8 cellular contexts compared by ENCODE assay signal in genomic region chr12:52202361-52203078, GRCh38. TPM values are rescaled to one million over a fixed set of nuclear protein-coding genes. Genes with fewer than 3 reads are reported as not detected.
A peak's percentile ranks its signal among the peaks of the same experiment; 100 is the strongest.
DNase-seq lines count a peak whose midpoint lies in the region; ATAC-seq and TF ChIP-seq lines count a peak whose summit lies in the region.

No MANE protein-coding gene starts in this region.

- H3K27me3 ChIP-seq in uterus = no peaks in the 10 kb centered on the region

- DNase-seq in stimulated activated CD4-positive, alpha-beta T cell treated with anti-CD3 and anti-CD28 coated beads, Interleukin-15, amount 100 ng/mL, for 24 hours = peak; percentile 14
- no peak for DNase-seq in stimulated activated CD4-positive, alpha-beta T cell treated with anti-CD3 and anti-CD28 coated beads, Interleukin-4, amount 100 ng/mL, for 4 hours
- DNase-seq in SW480 (ENCODE audit: low spot score) = peak; percentile 58
- DNase-seq in kidney tubule cell (ENCODE audit: low spot score) = peak; percentile 77
- no peak for DNase-seq in uterus
- no peak for DNase-seq in superior temporal gyrus (ENCODE audit: extremely low spot score)
- no peak for DNase-seq in stimulated activated CD4-positive, alpha-beta T cell treated with anti-CD3 and anti-CD28 coated beads, Interleukin-2, amount 100 ng/mL, for 48 hours

- no peak for TF ChIP-seq POLR2A in uterus (IDR thresholded peaks at IDR 0.05)

- ATAC-seq in HG02759 (IDR thresholded peaks at IDR 0.05; ENCODE audit: unreplicated experiment) = no peak

- no peak for TF ChIP-seq CTCF in uterus (IDR thresholded peaks at IDR 0.05)

- peaks cover 0 to 15% of the 10 kb centered on the region in 2 donors for H3K4me1 ChIP-seq in uterus

- no peak overlapping the region for H3K4me3 ChIP-seq in uterus

- no peaks in the 10 kb centered on the region for H3K36me3 ChIP-seq in uterus

- peak overlapping the region; percentile 15 to 35 for H3K27ac ChIP-seq in uterus

- intact Hi-C loops in uterus (cut with DNase I; ENCODE audit: low total_unique reads) = no loop called here

- no peaks in the 10 kb centered on the region for H3K9me3 ChIP-seq in uterus

RNA-seq across cellular contexts. Expression of gene KRT80, which starts 10.7 kb away (rescaled TPM):
- 1 to 10 TPM in 1 of 4 donors, not detected in 3; 1.1 TPM for total RNA-seq in uterus

RNA-seq across cellular contexts. Expression of gene KRT7, which starts 30.5 kb away (rescaled TPM):
- total RNA-seq in uterus = 10 to 100 TPM in 1 of 4 donors, 1 to 10 TPM in 2, not detected in 1; 2.1 to 51.2 (median 5.1) TPM

Comparison
In these comparisons a context has a peak if more than half of its experiments do, and no peak if none do; other contexts are left out.
1. DNase-seq: peak in stimulated activated CD4-positive, alpha-beta T cell treated with anti-CD3 and anti-CD28 coated beads, Interleukin-15, amount 100 ng/mL, for 24 hours (single experiment), SW480 (single experiment) and kidney tubule cell (single experiment); none in stimulated activated CD4-positive, alpha-beta T cell treated with anti-CD3 and anti-CD28 coated beads, Interleukin-4, amount 100 ng/mL, for 4 hours (0 of 2), uterus (0 of 2), superior temporal gyrus (single experiment) and stimulated activated CD4-positive, alpha-beta T cell treated with anti-CD3 and anti-CD28 coated beads, Interleukin-2, amount 100 ng/mL, for 48 hours (0 of 2).